Comparison of ENCODE assay signal across 14 cellular contexts in genomic region chr4:120694973-120695372, GRCh38.
DNase-seq lines count a peak whose midpoint lies in the region; ATAC-seq and TF ChIP-seq lines count a peak whose summit lies in the region.
"Had no signal": no experiment of that assay in that cellular context is flagged by ENCODE, and none has a peak within 500 bp of the region (broad histone marks: within the 10 kb centered on the region; RNA-seq: fewer than 3 reads in every experiment).

No MANE protein-coding gene starts in this region.

- H3K56ac ChIP-seq in H9 (ENCODE audit: insufficient read length, low read depth, low read length) = no peak overlapping the region

- H3K23me2 ChIP-seq in H9 (ENCODE audit: insufficient read length, low read depth, low read length, poor library complexity, severe bottlenecking) = no peaks in the 10 kb centered on the region

- H3K9ac ChIP-seq in H9 (ENCODE audit: extremely low read depth, insufficient read length, low read length) = no peak overlapping the region

- H3K27ac ChIP-seq in A673 (ENCODE audit: low read depth, low read length, poor library complexity, severe bottlenecking) (no peak overlapping the region), hepatocyte (peak overlapping the region; percentile 34), H9 (ENCODE audit: insufficient read length, low read depth, low read length) (no peak overlapping the region)
- no peak overlapping the region for H3K27ac ChIP-seq in CD8-positive, alpha-beta T cell (ENCODE audit: low read depth, low read length)
- H3K27ac ChIP-seq: thoracic aorta had no signal

- H4K20me1 ChIP-seq in hepatocyte (ENCODE audit: insufficient read depth, poor library complexity, severe bottlenecking) = no peaks in the 10 kb centered on the region
- no peaks in the 10 kb centered on the region for H4K20me1 ChIP-seq in H9 (ENCODE audit: control insufficient read depth, insufficient read depth, insufficient read length)

- H2BK12ac ChIP-seq in H9 (ENCODE audit: insufficient read length, low read depth, low read length) = no peak overlapping the region

- H3K23ac ChIP-seq in H9 (ENCODE audit: insufficient read length, low read depth, low read length) = no peak overlapping the region

- H4K8ac ChIP-seq in H9 (replicated peaks; ENCODE audit: insufficient read length, low read depth, low read length) = no peak overlapping the region

- no peak overlapping the region for H3K4me2 ChIP-seq in hepatocyte
- no peak overlapping the region for H3K4me2 ChIP-seq in H9 (ENCODE audit: insufficient read depth, insufficient read length, low read length)

- peak; percentile 70 for DNase-seq in A673 (ENCODE audit: low spot score)
- peak; percentile 49 for DNase-seq in HS-27A (ENCODE audit: low read depth)
- peak; percentile 72 for DNase-seq in amniotic epithelial cell (ENCODE audit: low read depth)
- DNase-seq in hepatocyte (ENCODE audit: low spot score) = peak; percentile 72
- no peak for DNase-seq in NCI-H1436 (lab: John Stamatoyannopoulos, UW)
- DNase-seq in CD8-positive, alpha-beta T cell = no peak
- no peak for DNase-seq in H9
- DNase-seq in UCSD-AML1 (lab: John Stamatoyannopoulos, UW; ENCODE audit: unreplicated experiment) = no peak
- DNase-seq: activated CD4-positive, CD25-positive, alpha-beta regulatory T cell treated with anti-CD3 and anti-CD28 coated beads, Interleukin-2, amount 50 U/mL, for 72 hours; activated gamma-delta T cell treated with Interleukin-2 at 50 U/mL for 16 hours; effector memory CD8-positive, alpha-beta T cell; NCI-H2107 had no signal

- no peaks in the 10 kb centered on the region for H3K27me3 ChIP-seq in A673 (replicated peaks; ENCODE audit: insufficient read depth, low read depth, low read length, poor library complexity)
- H3K27me3 ChIP-seq in hepatocyte = no peaks in the 10 kb centered on the region
- H3K27me3 ChIP-seq in CD8-positive, alpha-beta T cell (ENCODE audit: insufficient read depth, low read length) = no peaks in the 10 kb centered on the region
- no peaks in the 10 kb centered on the region for H3K27me3 ChIP-seq in H9 (ENCODE audit: insufficient read depth, low read length)

- no peaks in the 10 kb centered on the region for H3K36me3 Mint-ChIP-seq in CD8-positive, alpha-beta T cell
- H3K36me3 Mint-ChIP-seq in H9 (ENCODE audit: insufficient read depth in 1 of 3, low read depth in 3 of 3) = no peaks in the 10 kb centered on the region

- POLR2A ChIA-PET in A673 (lab: Charles Lee; ENCODE audit: low non-redundant PET) = no interaction called here
- POLR2A ChIA-PET in CD8-positive, alpha-beta T cell (lab: Charles Lee) = no interaction called here

- TF ChIP-seq CTCF in A673 (conservative IDR thresholded peaks at IDR 0.05; ENCODE audit: low read depth, low read length) (no peak), hepatocyte (IDR thresholded peaks at IDR 0.05; ENCODE audit: poor library complexity) (no peak), H9 (conservative IDR thresholded peaks at IDR 0.05) (no peak)
- TF ChIP-seq CTCF in CD8-positive, alpha-beta T cell (IDR thresholded peaks at IDR 0.05) = no peak

- no TSS peak for BruUV-seq in A673 (replicated peaks; lab: Mats Ljungman, UMichigan)

- CTCF ChIA-PET in A673 (lab: Charles Lee) = no interaction called here
- CTCF ChIA-PET in CD8-positive, alpha-beta T cell (lab: Charles Lee) = no interaction called here

- no peak overlapping the region for H2BK20ac ChIP-seq in H9 (ENCODE audit: low read depth, low read length, poor library complexity, severe bottlenecking)

- intact Hi-C loops in A673 (cut with micrococcal nuclease; ENCODE audit: unreplicated experiment) = no loop called here
- intact Hi-C loops in CD8-positive, alpha-beta T cell (cut with DNase I, micrococcal nuclease) = no loop called here

- 28% methylated on average over 2 of the region's 2 CpGs for WGBS in hepatocyte (ENCODE audit: low lambda C conversion rate, missing lambda C conversion rate)
- WGBS in H9 (ENCODE audit: extremely low coverage, insufficient read length, low lambda C conversion rate) = no CpG with 5 or more reads among the region's 2 CpGs

- H3K4me1 ChIP-seq in A673 (ENCODE audit: insufficient read depth, low read length, poor library complexity, severe bottlenecking) (peaks cover 43% of the 10 kb centered on the region), hepatocyte (ENCODE audit: insufficient read depth) (peaks cover 48% of the 10 kb centered on the region), H9 (ENCODE audit: insufficient read depth, low read length) (no peaks in the 10 kb centered on the region)
- no peaks in the 10 kb centered on the region for H3K4me1 ChIP-seq in CD8-positive, alpha-beta T cell (ENCODE audit: insufficient read depth, low read length)

- H2BK5ac ChIP-seq in H9 (ENCODE audit: insufficient read length, low read length) = no peak overlapping the region

- no peak overlapping the region for H4K91ac ChIP-seq in H9 (ENCODE audit: insufficient read length, low read depth, low read length)

- no peaks in the 10 kb centered on the region for H3K79me2 ChIP-seq in hepatocyte
- no peaks in the 10 kb centered on the region for H3K79me2 ChIP-seq in H9 (ENCODE audit: insufficient read depth, low read length)

- no peak overlapping the region for H4K5ac ChIP-seq in H9 (ENCODE audit: insufficient read length, low read depth, low read length)

- H3K4me3 Mint-ChIP-seq in CD8-positive, alpha-beta T cell = no peak overlapping the region
- H3K4me3 Mint-ChIP-seq in H9 = no peak overlapping the region
- H3K4me3 Mint-ChIP-seq: effector memory CD8-positive, alpha-beta T cell had no signal

- no peaks in the 10 kb centered on the region for H3K9me3 ChIP-seq in A673 (ENCODE audit: low read depth, low read length, poor library complexity, severe bottlenecking)
- H3K9me3 ChIP-seq in hepatocyte (ENCODE audit: low read depth) = no peaks in the 10 kb centered on the region
- no peaks in the 10 kb centered on the region for H3K9me3 ChIP-seq in CD8-positive, alpha-beta T cell (ENCODE audit: low read length)
- no peaks in the 10 kb centered on the region for H3K9me3 ChIP-seq in H9 (ENCODE audit: control insufficient read depth, low read depth, low read length)
- H3K9me3 ChIP-seq: thoracic aorta had no signal

- H2AFZ ChIP-seq in hepatocyte = no peak overlapping the region
- H2AFZ ChIP-seq in H9 (ENCODE audit: low read length) = no peak overlapping the region

- no peak overlapping the region for H3K14ac ChIP-seq in H9 (ENCODE audit: insufficient read depth, low read length)

- no peak overlapping the region for H2AK5ac ChIP-seq in H9 (ENCODE audit: insufficient read length, low read length)

- H3K27me3 Mint-ChIP-seq in CD8-positive, alpha-beta T cell (ENCODE audit: low read depth) = peaks cover 3% of the 10 kb centered on the region
- H3K27me3 Mint-ChIP-seq in H9 (ENCODE audit: low read depth) = no peaks in the 10 kb centered on the region

- no peaks in the 10 kb centered on the region for H3K9me3 Mint-ChIP-seq in CD8-positive, alpha-beta T cell
- no peaks in the 10 kb centered on the region for H3K9me3 Mint-ChIP-seq in H9
- H3K9me3 Mint-ChIP-seq: effector memory CD8-positive, alpha-beta T cell had no signal

- H2BK15ac ChIP-seq in H9 (ENCODE audit: low read depth, low read length) = no peak overlapping the region

- no peaks in the 10 kb centered on the region for H3K4me1 Mint-ChIP-seq in CD8-positive, alpha-beta T cell (ENCODE audit: low read depth)
- no peaks in the 10 kb centered on the region for H3K4me1 Mint-ChIP-seq in H9

- H3K4ac ChIP-seq in H9 (ENCODE audit: low read depth, low read length) = no peak overlapping the region

- no peaks in the 10 kb centered on the region for H3K79me1 ChIP-seq in H9 (ENCODE audit: insufficient read depth, low read depth, low read length, poor library complexity, severe bottlenecking)

- ATAC-seq in CD8-positive, alpha-beta T cell = no peak
- ATAC-seq: effector memory CD8-positive, alpha-beta T cell; Right ventricle myocardium inferior had no signal

- H3T11ph ChIP-seq in H9 (ENCODE audit: low read length) = no peak overlapping the region

- no peak overlapping the region for H3K18ac ChIP-seq in H9 (ENCODE audit: insufficient read length, low read depth, low read length)

- no peak overlapping the region for H3K27ac Mint-ChIP-seq in CD8-positive, alpha-beta T cell
- H3K27ac Mint-ChIP-seq in H9 = 0 out of 7 replicates have a peak overlapping the region, but pooled peaks of 1 of the 3 experiments have one; percentile 78
- H3K27ac Mint-ChIP-seq: effector memory CD8-positive, alpha-beta T cell had no signal

- no peaks in the 10 kb centered on the region for H3K36me3 ChIP-seq in A673 (ENCODE audit: insufficient read depth, low read length, poor library complexity, severe bottlenecking)
- no peaks in the 10 kb centered on the region for H3K36me3 ChIP-seq in hepatocyte (replicated peaks; ENCODE audit: insufficient read depth, low read depth)
- no peaks in the 10 kb centered on the region for H3K36me3 ChIP-seq in CD8-positive, alpha-beta T cell (ENCODE audit: insufficient read depth, low read length)
- H3K36me3 ChIP-seq: thoracic aorta had no signal

- H3K9me2 ChIP-seq in hepatocyte (replicated peaks; ENCODE audit: insufficient read depth) = no peaks in the 10 kb centered on the region

- no peak overlapping the region for H3K4me3 ChIP-seq in A673 (ENCODE audit: low read depth, low read length, poor library complexity, severe bottlenecking)
- H3K4me3 ChIP-seq in hepatocyte = no peak overlapping the region
- H3K4me3 ChIP-seq in CD8-positive, alpha-beta T cell (ENCODE audit: low read depth, low read length) = no peak overlapping the region
- H3K4me3 ChIP-seq: thoracic aorta had no signal

- no peak overlapping the region for H2BK120ac ChIP-seq in H9 (ENCODE audit: low read depth, low read length, poor library complexity, severe bottlenecking)

Comparison
In these comparisons a context has a peak if more than half of its experiments do, and no peak if none do; other contexts are left out.
1. DNase-seq: peak in A673 (single experiment), HS-27A (single experiment), amniotic epithelial cell (single experiment) and hepatocyte (single experiment); none in NCI-H1436 (single experiment), CD8-positive, alpha-beta T cell (0 of 7), H9 (single experiment) and UCSD-AML1 (single experiment).